15 cellular contexts compared by ENCODE assay signal in genomic region chr15:87527416-87527815, GRCh38.
DNase-seq lines count a peak whose midpoint lies in the region; ATAC-seq and TF ChIP-seq lines count a peak whose summit lies in the region.
"Had no signal": no experiment of that assay in that cellular context is flagged by ENCODE, and none has a peak within 500 bp of the region (broad histone marks: within the 10 kb centered on the region; RNA-seq: fewer than 3 reads in every experiment).

No MANE protein-coding gene starts in this region.

- intact Hi-C loops in activated CD4-positive, alpha-beta T cell treated with anti-CD3 and anti-CD28 coated beads for 36 hours (cut with DNase I, micrococcal nuclease): no loop called here
- intact Hi-C loops in dorsolateral prefrontal cortex (cut with DNase I): no loop called here

- POLR2A ChIA-PET in activated CD4-positive, alpha-beta T cell treated with anti-CD3 and anti-CD28 coated beads for 36 hours (lab: Charles Lee): no interaction called here

- no peak overlapping the region for H3K14ac ChIP-seq in H9 (ENCODE audit: insufficient read depth, low read length)
- H3K14ac ChIP-seq in neuronal stem cell (ENCODE audit: low read length): no peak overlapping the region

- no peaks in the 10 kb centered on the region; a peak in 1 of 7 replicates for H3K36me3 Mint-ChIP-seq in H9 (ENCODE audit: insufficient read depth in 1 of 3, low read depth in 3 of 3)
- H3K36me3 Mint-ChIP-seq in activated CD4-positive, alpha-beta T cell treated with anti-CD3 and anti-CD28 coated beads for 36 hours (ENCODE audit: low read depth): no peaks in the 10 kb centered on the region

- H2AK5ac ChIP-seq in H9 (ENCODE audit: insufficient read length, low read length) (no peak overlapping the region), neuronal stem cell (ENCODE audit: low read depth, low read length) (no peak overlapping the region)

- H2BK15ac ChIP-seq in H9 (ENCODE audit: low read depth, low read length) (no peak overlapping the region), neuronal stem cell (ENCODE audit: low read length) (no peak overlapping the region)

- H4K8ac ChIP-seq in H9 (replicated peaks; ENCODE audit: insufficient read length, low read depth, low read length) (no peak overlapping the region), neuronal stem cell (ENCODE audit: low read depth, low read length) (no peak overlapping the region)

- WGBS in H9 (ENCODE audit: extremely low coverage, insufficient read length, low lambda C conversion rate): no CpG with 5 or more reads among the region's 4 CpGs
- no CpG with 5 or more reads among the region's 4 CpGs for WGBS in neuronal stem cell (ENCODE audit: extremely low coverage in 2 of 2, insufficient read length in 2 of 2, insufficient replicate concordance in 1 of 2), 2 donors

- H3K18ac ChIP-seq in H9 (ENCODE audit: insufficient read length, low read depth, low read length) (no peak overlapping the region), neuronal stem cell (ENCODE audit: low read length) (no peak overlapping the region)

- H3K23ac ChIP-seq in H9 (ENCODE audit: insufficient read length, low read depth, low read length) (no peak overlapping the region), neuronal stem cell (ENCODE audit: low read depth, low read length, poor library complexity) (no peak overlapping the region)

- no peak overlapping the region for H3K27ac ChIP-seq in H9 (ENCODE audit: insufficient read length, low read depth, low read length)
- peak overlapping the region; percentile 59 for H3K27ac ChIP-seq in RWPE2 (ENCODE audit: poor library complexity, severe bottlenecking)
- no peak overlapping the region for H3K27ac ChIP-seq in dorsolateral prefrontal cortex
- no peak overlapping the region for H3K27ac ChIP-seq in neuronal stem cell (replicated peaks; ENCODE audit: low read length)
- H3K27ac ChIP-seq: gastroesophageal sphincter had no signal

- H3K4me3 ChIP-seq in RWPE2 (ENCODE audit: severe bottlenecking): no peak overlapping the region
- H3K4me3 ChIP-seq in dorsolateral prefrontal cortex: no peak overlapping the region
- no peak overlapping the region for H3K4me3 ChIP-seq in neuronal stem cell (ENCODE audit: low read length in 2 of 2)
- H3K4me3 ChIP-seq: gastroesophageal sphincter had no signal

- H2BK5ac ChIP-seq in H9 (ENCODE audit: insufficient read length, low read length) (no peak overlapping the region), neuronal stem cell (ENCODE audit: low read length) (no peak overlapping the region)

- DNase-seq in A172 (ENCODE audit: low spot score): peak; percentile 82
- DNase-seq in H9: peak; percentile 45
- DNase-seq in RWPE2 (ENCODE audit: low spot score): peak; percentile 94
- peak; percentile 20 for DNase-seq in iPS DF 19.7 (ENCODE audit: low read depth, low spot score)
- no peak for DNase-seq in activated CD4-positive, alpha-beta T cell treated with anti-CD3 and anti-CD28 coated beads for 36 hours
- no peak for DNase-seq in dorsolateral prefrontal cortex
- no peak for DNase-seq in neuronal stem cell (ENCODE audit: low spot score)
- DNase-seq: activated CD4-positive, CD25-positive, alpha-beta regulatory T cell treated with anti-CD3 and anti-CD28 coated beads, Interleukin-2, amount 50 U/mL, for 72 hours; activated naive CD4-positive, alpha-beta T cell treated with anti-CD3 and anti-CD28 coated beads, Interleukin-2, amount 50 U/mL, for 16 hours; caudate nucleus; stimulated activated CD4-positive, alpha-beta T cell treated with anti-CD3 and anti-CD28 coated beads, Interleukin-12 subunit alpha, Interleukin-12 subunit beta, amount 100 ng/mL, for 4 hours had no signal

- peak; percentile 98 for ATAC-seq in RWPE2 (ENCODE audit: low read depth)
- ATAC-seq in activated CD4-positive, alpha-beta T cell treated with anti-CD3 and anti-CD28 coated beads for 36 hours: no peak
- no peak for ATAC-seq in GM19328 (IDR thresholded peaks at IDR 0.05; ENCODE audit: unreplicated experiment)
- ATAC-seq: gastroesophageal sphincter had no signal

- no peaks in the 10 kb centered on the region for H4K20me1 ChIP-seq in H9 (ENCODE audit: control insufficient read depth, insufficient read depth, insufficient read length)

- H4K5ac ChIP-seq in H9 (ENCODE audit: insufficient read length, low read depth, low read length): no peak overlapping the region

- no peak overlapping the region for H2BK12ac ChIP-seq in H9 (ENCODE audit: insufficient read length, low read depth, low read length)
- H2BK12ac ChIP-seq in neuronal stem cell (ENCODE audit: low read length): no peak overlapping the region

- CTCF ChIA-PET in activated CD4-positive, alpha-beta T cell treated with anti-CD3 and anti-CD28 coated beads for 36 hours (lab: Charles Lee): no interaction called here

- H3K4me1 ChIP-seq in H9 (ENCODE audit: insufficient read depth, low read length): no peaks in the 10 kb centered on the region
- H3K4me1 ChIP-seq in RWPE2 (ENCODE audit: insufficient read depth, poor library complexity, severe bottlenecking): peaks cover 26% of the 10 kb centered on the region
- H3K4me1 ChIP-seq in neuronal stem cell (ENCODE audit: control insufficient read depth in 2 of 2, insufficient read depth in 1 of 2, low read depth in 1 of 2, low read length in 2 of 2): no peaks in the 10 kb centered on the region
- H3K4me1 ChIP-seq: Caco-2, gastroesophageal sphincter had no signal

- no peaks in the 10 kb centered on the region for H3K27me3 Mint-ChIP-seq in H9 (ENCODE audit: low read depth)
- H3K27me3 Mint-ChIP-seq in activated CD4-positive, alpha-beta T cell treated with anti-CD3 and anti-CD28 coated beads for 36 hours: peaks cover 2% of the 10 kb centered on the region

- H3K79me1 ChIP-seq in H9 (ENCODE audit: insufficient read depth, low read depth, low read length, poor library complexity, severe bottlenecking) (no peaks in the 10 kb centered on the region), neuronal stem cell (ENCODE audit: low read depth, low read length) (no peaks in the 10 kb centered on the region)

- no peak overlapping the region for H3K4me2 ChIP-seq in H9 (ENCODE audit: insufficient read depth, insufficient read length, low read length)
- H3K4me2 ChIP-seq in neuronal stem cell (ENCODE audit: insufficient read depth, low read length, poor library complexity, severe bottlenecking): no peak overlapping the region

- no peak overlapping the region for H2BK20ac ChIP-seq in H9 (ENCODE audit: low read depth, low read length, poor library complexity, severe bottlenecking)

- no peak overlapping the region for H2BK120ac ChIP-seq in H9 (ENCODE audit: low read depth, low read length, poor library complexity, severe bottlenecking)
- no peak overlapping the region for H2BK120ac ChIP-seq in neuronal stem cell (ENCODE audit: low read depth, low read length)

- no peak overlapping the region for H3K9ac ChIP-seq in H9 (ENCODE audit: extremely low read depth, insufficient read length, low read length)
- no peak overlapping the region for H3K9ac ChIP-seq in neuronal stem cell (ENCODE audit: low read depth, low read length, poor library complexity)

- no peaks in the 10 kb centered on the region for H3K27me3 ChIP-seq in H9 (ENCODE audit: insufficient read depth, low read length)
- H3K27me3 ChIP-seq in RWPE2 (ENCODE audit: insufficient read depth, poor library complexity, severe bottlenecking): no peaks in the 10 kb centered on the region
- peaks cover 0 to 8% (median 0%) of the 10 kb centered on the region in 45 donors for H3K27me3 ChIP-seq in dorsolateral prefrontal cortex
- H3K27me3 ChIP-seq in neuronal stem cell (ENCODE audit: control insufficient read depth in 3 of 3, insufficient read depth in 3 of 3, low read depth in 1 of 3, low read length in 3 of 3): no peaks in the 10 kb centered on the region
- H3K27me3 ChIP-seq: gastroesophageal sphincter had no signal

- no peak overlapping the region for H3K27ac Mint-ChIP-seq in H9
- H3K27ac Mint-ChIP-seq in activated CD4-positive, alpha-beta T cell treated with anti-CD3 and anti-CD28 coated beads for 36 hours: no peak overlapping the region
- H3K27ac Mint-ChIP-seq: T-helper 1 cell treated with Interleukin-12 subunit alpha and Interleukin-12 subunit beta and Interleukin-4 antibody, amounts not matched to agents 30 μg/mL and 1 μg/mL, for 36 hours had no signal

- peaks cover 0 to 3% of the 10 kb centered on the region in 2 experiments; a peak in 3 of 5 replicates for H3K9me3 Mint-ChIP-seq in H9
- H3K9me3 Mint-ChIP-seq in activated CD4-positive, alpha-beta T cell treated with anti-CD3 and anti-CD28 coated beads for 36 hours (ENCODE audit: low read depth): no peaks in the 10 kb centered on the region

- H3K4me1 Mint-ChIP-seq in H9: peaks cover 0 to 8% of the 10 kb centered on the region in 2 experiments; a peak in 1 of 4 replicates
- H3K4me1 Mint-ChIP-seq in activated CD4-positive, alpha-beta T cell treated with anti-CD3 and anti-CD28 coated beads for 36 hours: no peaks in the 10 kb centered on the region

- no peak overlapping the region for H3K4me3 Mint-ChIP-seq in H9
- no peak overlapping the region for H3K4me3 Mint-ChIP-seq in activated CD4-positive, alpha-beta T cell treated with anti-CD3 and anti-CD28 coated beads for 36 hours
- H3K4me3 Mint-ChIP-seq: T-helper 1 cell treated with Interleukin-12 subunit alpha and Interleukin-12 subunit beta and Interleukin-4 antibody, amounts not matched to agents 30 μg/mL and 1 μg/mL, for 36 hours had no signal

- no peak overlapping the region for H2AFZ ChIP-seq in H9 (ENCODE audit: low read length)
- H2AFZ ChIP-seq in neuronal stem cell (ENCODE audit: low read length): no peak overlapping the region

- H3K4ac ChIP-seq in H9 (ENCODE audit: low read depth, low read length): no peak overlapping the region
- H3K4ac ChIP-seq in neuronal stem cell (ENCODE audit: low read length): no peak overlapping the region

- H3K23me2 ChIP-seq in H9 (ENCODE audit: insufficient read length, low read depth, low read length, poor library complexity, severe bottlenecking): no peaks in the 10 kb centered on the region

- H4K91ac ChIP-seq in H9 (ENCODE audit: insufficient read length, low read depth, low read length) (no peak overlapping the region), neuronal stem cell (ENCODE audit: low read depth, low read length, poor library complexity) (no peak overlapping the region)

- TF ChIP-seq CTCF in H9 (conservative IDR thresholded peaks at IDR 0.05) (no peak), RWPE2 (IDR thresholded peaks at IDR 0.05; ENCODE audit: poor library complexity, severe bottlenecking) (no peak), dorsolateral prefrontal cortex (IDR thresholded peaks at IDR 0.05 in 54 of 56, conservative IDR thresholded peaks at IDR 0.05 in 2 of 56; ENCODE audit: low read depth in 1 of 56, partially characterized antibody in 56 of 56) (no peak)

- no peaks in the 10 kb centered on the region; the same call in 1 of the 2 replicates for H3K36me3 ChIP-seq in RWPE2 (ENCODE audit: low read depth)
- H3K36me3 ChIP-seq in neuronal stem cell (replicated peaks in 1 of 2; ENCODE audit: control insufficient read depth in 2 of 2, insufficient read depth in 2 of 2, low read length in 2 of 2): no peaks in the 10 kb centered on the region
- H3K36me3 ChIP-seq: gastroesophageal sphincter had no signal

- H3K56ac ChIP-seq in H9 (ENCODE audit: insufficient read length, low read depth, low read length): no peak overlapping the region

- no peak overlapping the region for H3T11ph ChIP-seq in H9 (ENCODE audit: low read length)

- H3K9me3 ChIP-seq in H9 (ENCODE audit: control insufficient read depth, low read depth, low read length) (no peaks in the 10 kb centered on the region), RWPE2 (ENCODE audit: severe bottlenecking) (no peaks in the 10 kb centered on the region), neuronal stem cell (replicated peaks in 1 of 2; ENCODE audit: control insufficient read depth in 2 of 2, insufficient read depth in 1 of 2, low read depth in 1 of 2, low read length in 2 of 2) (no peaks in the 10 kb centered on the region)
- H3K9me3 ChIP-seq: Caco-2, gastroesophageal sphincter had no signal

- H3K79me2 ChIP-seq in H9 (ENCODE audit: insufficient read depth, low read length): no peaks in the 10 kb centered on the region

Comparison
In these comparisons a context has a peak if more than half of its experiments do, and no peak if none do; other contexts are left out.
1. DNase-seq: peak in A172 (single experiment), H9 (single experiment), RWPE2 (single experiment) and iPS DF 19.7 (single experiment); none in activated CD4-positive, alpha-beta T cell treated with anti-CD3 and anti-CD28 coated beads for 36 hours (single experiment), dorsolateral prefrontal cortex (0 of 10) and neuronal stem cell (single experiment).